In the genomic region with DNA sequence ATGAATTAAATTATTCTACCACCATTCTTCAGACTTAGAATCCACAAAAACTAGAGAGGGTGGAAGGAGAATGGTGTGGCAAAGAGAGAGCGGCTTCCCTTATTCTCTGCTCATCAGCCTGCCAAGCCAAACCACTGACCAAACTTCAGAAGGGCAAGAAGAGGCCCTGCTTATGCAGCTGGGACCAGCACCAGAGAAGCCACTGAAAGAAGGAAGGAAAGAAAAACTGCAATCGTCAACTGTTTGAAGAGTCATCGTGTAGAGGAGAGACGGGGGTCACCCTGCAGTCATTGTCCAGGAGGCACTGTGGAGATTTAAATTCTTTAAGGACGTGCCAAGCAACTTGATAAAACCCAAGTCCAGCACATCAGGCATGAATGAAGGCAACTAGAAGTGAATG, we compare ENCODE assay signal across 22 cellular contexts. TPM values are rescaled to one million over a fixed set of nuclear protein-coding genes. Genes with fewer than 3 reads are reported as not detected.
DNase-seq lines count a peak whose midpoint lies in the region; ATAC-seq and TF ChIP-seq lines count a peak whose summit lies in the region.
"Had no signal": no experiment of that assay in that cellular context is flagged by ENCODE, and none has a peak within 500 bp of the region (broad histone marks: within the 10 kb centered on the region; RNA-seq: fewer than 3 reads in every experiment).

No MANE protein-coding gene starts in this region.

- peak; percentile 85 for DNase-seq in MV-4-11 (lab: John Stamatoyannopoulos, UW)
- DNase-seq in endodermal cell = peak; percentile 31
- DNase-seq in lung (ENCODE audit: low spot score) = no peak
- no peak for DNase-seq in upper lobe of left lung
- DNase-seq in NCI-H526 (lab: John Stamatoyannopoulos, UW) = no peak
- DNase-seq in activated naive CD4-positive, alpha-beta T cell treated with anti-CD3 and anti-CD28 coated beads for 36 hours = no peak
- DNase-seq in DMS 273 (lab: John Stamatoyannopoulos, UW; ENCODE audit: unreplicated experiment) = no peak
- DNase-seq: activated CD4-positive, alpha-beta memory T cell treated with anti-CD3 and anti-CD28 coated beads, Interleukin-2, amount 10 ng/mL, durations not matched to agents 7 days and 5 days; activated CD4-positive, CD25-positive, alpha-beta regulatory T cell treated with anti-CD3 and anti-CD28 coated beads, Interleukin-2, amount 50 U/mL, for 72 hours; activated naive CD8-positive, alpha-beta T cell treated with anti-CD3 and anti-CD28 coated beads for 36 hours; cerebellar nuclear complex; EL; foreskin keratinocyte; MM.1S; NCI-H2171; NCI-H510A treated with DMSO at 0.1 percent for 48 hours; posterior cingulate gyrus; stimulated activated CD4-positive, alpha-beta T cell treated with anti-CD3 and anti-CD28 coated beads, Interleukin-1b, Interleukin-23, amount 100 ng/mL, for 48 hours had no signal

- CTCF ChIA-PET in activated naive CD4-positive, alpha-beta T cell treated with anti-CD3 and anti-CD28 coated beads for 36 hours (lab: Charles Lee) = interaction anchor here (0.8 to 1.0 kb wide), 2 partner anchors 9 to 254 kb away, joined by 3 to 5 read pairs; no protein-coding TSS in a partner anchor

- H3K27ac Mint-ChIP-seq in endodermal cell = no peak overlapping the region
- H3K27ac Mint-ChIP-seq in activated naive CD4-positive, alpha-beta T cell treated with anti-CD3 and anti-CD28 coated beads for 36 hours = no peak overlapping the region
- H3K27ac Mint-ChIP-seq: activated CD4-positive, alpha-beta memory T cell treated with anti-CD3 and anti-CD28 coated beads, Interleukin-2, amount 10 ng/mL, durations not matched to agents 7 days and 5 days; activated naive CD8-positive, alpha-beta T cell treated with anti-CD3 and anti-CD28 coated beads for 36 hours; T-helper 1 cell treated with Interleukin-12 subunit alpha and Interleukin-12 subunit beta and Interleukin-4 antibody, amounts not matched to agents 30 μg/mL and 1 μg/mL, for 36 hours had no signal

- TF ChIP-seq CTCF in endodermal cell (conservative IDR thresholded peaks at IDR 0.05) (no peak), lung (IDR thresholded peaks at IDR 0.05; ENCODE audit: control extremely low read depth, extremely low read depth) (no peak), upper lobe of left lung (IDR thresholded peaks at IDR 0.05) (no peak)

- no peaks in the 10 kb centered on the region for H3K4me1 Mint-ChIP-seq in endodermal cell
- H3K4me1 Mint-ChIP-seq in activated naive CD4-positive, alpha-beta T cell treated with anti-CD3 and anti-CD28 coated beads for 36 hours (ENCODE audit: low read depth) = no peaks in the 10 kb centered on the region
- H3K4me1 Mint-ChIP-seq: activated CD4-positive, alpha-beta memory T cell treated with anti-CD3 and anti-CD28 coated beads, Interleukin-2, amount 10 ng/mL, durations not matched to agents 7 days and 5 days; activated naive CD8-positive, alpha-beta T cell treated with anti-CD3 and anti-CD28 coated beads for 36 hours had no signal

- TF ChIP-seq POLR2A in upper lobe of left lung (IDR thresholded peaks at IDR 0.05) = no peak

- H3K27ac ChIP-seq in endodermal cell (ENCODE audit: low read depth, low read length) (no peak overlapping the region), lung (ENCODE audit: low read depth in 1 of 2, low read length in 1 of 2) (no peak overlapping the region), upper lobe of left lung (peak overlapping the region in 3 of 4 donors; percentile 20 to 39 (median 28))
- H3K27ac ChIP-seq: foreskin keratinocyte had no signal

- ATAC-seq in lung (ENCODE audit: insufficient read depth, low FRiP score) (peak; percentile 20), upper lobe of left lung (ENCODE audit: low FRiP score in 2 of 2) (peak in 1 of 2 donors; percentile 67)
- ATAC-seq: foreskin keratinocyte, left lobe of liver had no signal

- no peaks in the 10 kb centered on the region for H3K9me3 ChIP-seq in endodermal cell (ENCODE audit: control insufficient read depth, low read length)
- no peaks in the 10 kb centered on the region for H3K9me3 ChIP-seq in lung (ENCODE audit: control insufficient read depth in 2 of 2, insufficient read depth in 1 of 2, low read length in 1 of 2)
- no peaks in the 10 kb centered on the region for H3K9me3 ChIP-seq in upper lobe of left lung

- peaks cover 2% of the 10 kb centered on the region for H3K27me3 Mint-ChIP-seq in endodermal cell (ENCODE audit: insufficient read depth)
- peaks cover 8% of the 10 kb centered on the region for H3K27me3 Mint-ChIP-seq in activated naive CD4-positive, alpha-beta T cell treated with anti-CD3 and anti-CD28 coated beads for 36 hours (ENCODE audit: low read depth)

- WGBS in endodermal cell (ENCODE audit: insufficient coverage in 1 of 2, insufficient read length in 1 of 2), 2 experiments = 80 to 90% methylated on average over 4 to 5 of the region's 5 CpGs
- WGBS in lung, 2 donors = 42 to 58% methylated on average over 5 of the region's 5 CpGs
- 40 to 44% methylated on average over 5 of the region's 5 CpGs for WGBS in upper lobe of left lung, 2 donors

- intact Hi-C loops in activated naive CD4-positive, alpha-beta T cell treated with anti-CD3 and anti-CD28 coated beads for 36 hours (cut with micrococcal nuclease) = no loop called here

- H3K4me3 Mint-ChIP-seq in endodermal cell = no peak overlapping the region
- H3K4me3 Mint-ChIP-seq in activated naive CD4-positive, alpha-beta T cell treated with anti-CD3 and anti-CD28 coated beads for 36 hours = no peak overlapping the region
- H3K4me3 Mint-ChIP-seq: activated CD4-positive, alpha-beta memory T cell treated with anti-CD3 and anti-CD28 coated beads, Interleukin-2, amount 10 ng/mL, durations not matched to agents 7 days and 5 days; activated naive CD8-positive, alpha-beta T cell treated with anti-CD3 and anti-CD28 coated beads for 36 hours; neural crest cell; T-helper 1 cell treated with Interleukin-12 subunit alpha and Interleukin-12 subunit beta and Interleukin-4 antibody, amounts not matched to agents 30 μg/mL and 1 μg/mL, for 36 hours had no signal

- no peaks in the 10 kb centered on the region for H3K27me3 ChIP-seq in endodermal cell (ENCODE audit: control insufficient read depth, insufficient read depth, low read length, poor library complexity, severe bottlenecking)
- H3K27me3 ChIP-seq in lung (ENCODE audit: control insufficient read depth, insufficient read depth) = no peaks in the 10 kb centered on the region
- no peaks in the 10 kb centered on the region for H3K27me3 ChIP-seq in upper lobe of left lung
- H3K27me3 ChIP-seq: foreskin keratinocyte had no signal

- H3K36me3 Mint-ChIP-seq in endodermal cell (ENCODE audit: low read depth) = no peaks in the 10 kb centered on the region
- no peaks in the 10 kb centered on the region for H3K36me3 Mint-ChIP-seq in activated naive CD4-positive, alpha-beta T cell treated with anti-CD3 and anti-CD28 coated beads for 36 hours (ENCODE audit: low read depth)
- H3K36me3 Mint-ChIP-seq: activated naive CD8-positive, alpha-beta T cell treated with anti-CD3 and anti-CD28 coated beads for 36 hours had no signal

- no peak for TF ChIP-seq EP300 in upper lobe of left lung (IDR thresholded peaks at IDR 0.05)

- H3K36me3 ChIP-seq in endodermal cell (ENCODE audit: control insufficient read depth, insufficient read depth, low read length) (no peaks in the 10 kb centered on the region), lung (ENCODE audit: control insufficient read depth in 2 of 2, insufficient read depth in 2 of 2, low read length in 2 of 2) (peaks cover 22 to 27% of the 10 kb centered on the region in 2 donors), upper lobe of left lung (peaks cover 0 to 68% (median 10%) of the 10 kb centered on the region in 4 donors)

- no peaks in the 10 kb centered on the region for H3K9me3 Mint-ChIP-seq in endodermal cell
- no peaks in the 10 kb centered on the region for H3K9me3 Mint-ChIP-seq in activated naive CD4-positive, alpha-beta T cell treated with anti-CD3 and anti-CD28 coated beads for 36 hours
- H3K9me3 Mint-ChIP-seq: activated CD4-positive, alpha-beta memory T cell treated with anti-CD3 and anti-CD28 coated beads, Interleukin-2, amount 10 ng/mL, durations not matched to agents 7 days and 5 days; activated naive CD8-positive, alpha-beta T cell treated with anti-CD3 and anti-CD28 coated beads for 36 hours; neural crest cell; T-helper 1 cell treated with Interleukin-12 subunit alpha and Interleukin-12 subunit beta and Interleukin-4 antibody, amounts not matched to agents 30 μg/mL and 1 μg/mL, for 36 hours had no signal

- no peak overlapping the region for H3K4me3 ChIP-seq in endodermal cell (ENCODE audit: low read length)
- no peak overlapping the region for H3K4me3 ChIP-seq in lung
- no peak overlapping the region for H3K4me3 ChIP-seq in upper lobe of left lung
- H3K4me3 ChIP-seq: skin epidermis had no signal

- peaks cover 3% of the 10 kb centered on the region for H3K4me1 ChIP-seq in endodermal cell (ENCODE audit: control insufficient read depth, insufficient read depth, low read length)
- H3K4me1 ChIP-seq in lung (ENCODE audit: control insufficient read depth in 2 of 2, insufficient read depth in 2 of 2, low read length in 2 of 2) = peaks cover 6 to 48% of the 10 kb centered on the region in 2 donors
- H3K4me1 ChIP-seq in upper lobe of left lung = peaks cover 0 to 32% (median 30%) of the 10 kb centered on the region in 4 donors
- H3K4me1 ChIP-seq: foreskin keratinocyte had no signal

- H3K9ac ChIP-seq in endodermal cell (ENCODE audit: extremely low read depth, low read length, poor library complexity, severe bottlenecking) = no peak overlapping the region

RNA-seq across cellular contexts. Expression of gene PMP22, which starts 15.6 kb away (rescaled TPM):
- total RNA-seq in endodermal cell = 1 to 10 TPM; 3.1 to 5.5 TPM
- 16.4 TPM for polyA plus RNA-seq in endodermal cell (2013, experiment 1 of 2)
- polyA plus RNA-seq in endodermal cell (2013, experiment 2 of 2) = 15.9 TPM
- total RNA-seq in lung = 100 to 1,000 TPM; 113 to 163 TPM
- polyA plus RNA-seq in lung = 100 to 1,000 TPM in 1 of 2 donors, 10 to 100 TPM in 1; 78.1 to 168 TPM
- 100 to 1,000 TPM in 3 of 6 donors, 10 to 100 TPM in 3; 49.7 to 179 (median 105) TPM for total RNA-seq in upper lobe of left lung
- total RNA-seq in activated naive CD4-positive, alpha-beta T cell treated with anti-CD3 and anti-CD28 coated beads for 36 hours = under 1 TPM in 1 of 2 experiments, not detected in 1; 0.12 TPM
- total RNA-seq: activated CD4-positive, alpha-beta memory T cell treated with anti-CD3 and anti-CD28 coated beads, Interleukin-2, amount 10 ng/mL, durations not matched to agents 7 days and 5 days had no signal

Comparison
In these comparisons a context has a peak if more than half of its experiments do, and no peak if none do; other contexts are left out.
1. DNase-seq: peak in MV-4-11 (single experiment) and endodermal cell (single experiment); none in lung (single experiment), upper lobe of left lung (0 of 2), NCI-H526 (0 of 2), activated naive CD4-positive, alpha-beta T cell treated with anti-CD3 and anti-CD28 coated beads for 36 hours (single experiment) and DMS 273 (single experiment).
2. H3K27ac ChIP-seq: peak in upper lobe of left lung (3 of 4); none in endodermal cell (single experiment) and lung (0 of 2).
3. RNA of gene PMP22, which starts 15.6 kb away (total RNA-seq): 113 to 163 TPM in lung and 49.7 to 179 TPM in upper lobe of left lung; 3.1 to 5.5 TPM in endodermal cell and 0.12 TPM in activated naive CD4-positive, alpha-beta T cell treated with anti-CD3 and anti-CD28 coated beads for 36 hours; every median in the first group is over 4 times any median in the second.